ENCODE assay signal across 8 cellular contexts in genomic region chr13:41313117-41313516, GRCh38. TPM values are rescaled to one million over a fixed set of nuclear protein-coding genes. Genes with fewer than 3 reads are reported as not detected.
DNase-seq lines count a peak whose midpoint lies in the region; ATAC-seq and TF ChIP-seq lines count a peak whose summit lies in the region.

No MANE protein-coding gene starts in this region.

- POLR2A ChIA-PET in CD8-positive, alpha-beta memory T cell (lab: Charles Lee) = no interaction called here

- no peaks in the 10 kb centered on the region for H3K36me3 ChIP-seq in CD8-positive, alpha-beta memory T cell (ENCODE audit: insufficient read depth, low read length)

- H3K36me3 Mint-ChIP-seq in CD8-positive, alpha-beta memory T cell = peaks cover 0 to 28% (median 4%) of the 10 kb centered on the region in 3 donors
- H3K36me3 Mint-ChIP-seq in IgD-negative memory B cell = no peaks in the 10 kb centered on the region
- peaks cover 23% of the 10 kb centered on the region for H3K36me3 Mint-ChIP-seq in nephron progenitor cell (ENCODE audit: low read depth)

- no peak for ATAC-seq in HG02763 (IDR thresholded peaks at IDR 0.05; ENCODE audit: unreplicated experiment)
- no peak for ATAC-seq in GM21737 (IDR thresholded peaks at IDR 0.05; ENCODE audit: unreplicated experiment)

- DNase-seq in CD8-positive, alpha-beta memory T cell = no peak
- no peak for DNase-seq in choroid plexus epithelial cell (ENCODE audit: low read depth)
- DNase-seq in nephron progenitor cell = no peak
- no peak for DNase-seq in NCI-H526 (lab: John Stamatoyannopoulos, UW)
- no peak for DNase-seq in H4 (ENCODE audit: low spot score)

- H3K4me1 ChIP-seq in CD8-positive, alpha-beta memory T cell (ENCODE audit: insufficient read depth, low read length) = peaks cover 27% of the 10 kb centered on the region

- H3K9me3 Mint-ChIP-seq in CD8-positive, alpha-beta memory T cell = no peaks in the 10 kb centered on the region
- H3K9me3 Mint-ChIP-seq in IgD-negative memory B cell (no peaks in the 10 kb centered on the region), nephron progenitor cell (peaks cover 3% of the 10 kb centered on the region)

- peaks cover 0 to 3% of the 10 kb centered on the region in 2 donors for H3K27me3 Mint-ChIP-seq in CD8-positive, alpha-beta memory T cell
- H3K27me3 Mint-ChIP-seq in IgD-negative memory B cell (no peaks in the 10 kb centered on the region), nephron progenitor cell (ENCODE audit: low read depth, poor library complexity) (no peaks in the 10 kb centered on the region)

- no peaks in the 10 kb centered on the region for H3K9me3 ChIP-seq in CD8-positive, alpha-beta memory T cell (ENCODE audit: low read length)

- H3K27ac Mint-ChIP-seq in CD8-positive, alpha-beta memory T cell = peak overlapping the region in 4 of 8 donors; percentile 37 to 68 (median 45)
- H3K27ac Mint-ChIP-seq in IgD-negative memory B cell (no peak overlapping the region), nephron progenitor cell (no peak overlapping the region)

- H3K4me3 ChIP-seq in CD8-positive, alpha-beta memory T cell (ENCODE audit: low read length) = peak overlapping the region; percentile 40
- peak overlapping the region; percentile 22 for H3K4me3 ChIP-seq in choroid plexus epithelial cell (ENCODE audit: low read depth, low read length)

- CTCF ChIA-PET in CD8-positive, alpha-beta memory T cell (lab: Charles Lee) = no interaction called here

- H3K27ac ChIP-seq in CD8-positive, alpha-beta memory T cell (ENCODE audit: low read depth, low read length) = peak overlapping the region; percentile 10

- TF ChIP-seq CTCF in choroid plexus epithelial cell (conservative IDR thresholded peaks at IDR 0.05; ENCODE audit: low read depth, low read length) = no peak
- no peak for TF ChIP-seq CTCF in nephron progenitor cell (IDR thresholded peaks at IDR 0.05)

- peak overlapping the region; percentile 95 to 100 (median 97) for H3K4me3 Mint-ChIP-seq in CD8-positive, alpha-beta memory T cell
- H3K4me3 Mint-ChIP-seq in IgD-negative memory B cell = peak overlapping the region in 3 of 4 donors; percentile 5 to 68 (median 9)
- H3K4me3 Mint-ChIP-seq in nephron progenitor cell = peak overlapping the region; percentile 98

- H3K27me3 ChIP-seq in CD8-positive, alpha-beta memory T cell (ENCODE audit: insufficient read depth, low read length, poor library complexity, severe bottlenecking) = no peaks in the 10 kb centered on the region

- H3K4me1 Mint-ChIP-seq in CD8-positive, alpha-beta memory T cell = peaks cover 48 to 68% (median 66%) of the 10 kb centered on the region in 3 donors
- peaks cover 19 to 36% (median 34%) of the 10 kb centered on the region in 3 donors for H3K4me1 Mint-ChIP-seq in IgD-negative memory B cell
- H3K4me1 Mint-ChIP-seq in nephron progenitor cell = peaks cover 36% of the 10 kb centered on the region

RNA-seq across cellular contexts. Expression of gene NAA16, which starts 2.0 kb away (rescaled TPM):
- 10 to 100 TPM; 23.3 to 24.0 TPM for total RNA-seq in CD8-positive, alpha-beta memory T cell
- 17.0 TPM for polyA plus RNA-seq in CD8-positive, alpha-beta memory T cell
- polyA plus RNA-seq in IgD-negative memory B cell = 7.7 TPM
- total RNA-seq in H4 (2014; rRNA removed; shearing (Covaris generic)) = 6.6 and 6.8 TPM in 2 replicates

RNA-seq across cellular contexts. Expression of gene MTRF1, which starts 49.7 kb away (rescaled TPM):
- total RNA-seq in CD8-positive, alpha-beta memory T cell = 10 to 100 TPM; 17.3 to 18.8 TPM
- 11.5 TPM for polyA plus RNA-seq in CD8-positive, alpha-beta memory T cell
- 9.8 TPM for polyA plus RNA-seq in IgD-negative memory B cell
- 4.4 and 9.1 TPM in 2 replicates for total RNA-seq in H4 (2014; rRNA removed; shearing (Covaris generic))

Comparison
In these comparisons a context has a peak if more than half of its experiments do, and no peak if none do; other contexts are left out.
1. H3K4me3 Mint-ChIP-seq: peak in every context shown above with its lines; median percentile 98 in nephron progenitor cell; 97 in CD8-positive, alpha-beta memory T cell; 9 in IgD-negative memory B cell.